ENCODE assay signal across 1 cellular context in genomic region chr1:102742426-102742825, GRCh38.
TF ChIP-seq lines count a peak whose summit lies in the region.

No MANE protein-coding gene starts in this region.

TF ChIP-seq in IMR-90, 13 proteins besides CTCF, POLR2A, EP300 and RAD21 (continued from another document):
- no peak for TF ChIP-seq NFE2L2 (IDR thresholded peaks at IDR 0.05; ENCODE audit: low read depth, low read length)
TF ChIP-seq in IMR-90: peak in this region for 0.
